8 cellular contexts compared by ENCODE assay signal in the genomic region with DNA sequence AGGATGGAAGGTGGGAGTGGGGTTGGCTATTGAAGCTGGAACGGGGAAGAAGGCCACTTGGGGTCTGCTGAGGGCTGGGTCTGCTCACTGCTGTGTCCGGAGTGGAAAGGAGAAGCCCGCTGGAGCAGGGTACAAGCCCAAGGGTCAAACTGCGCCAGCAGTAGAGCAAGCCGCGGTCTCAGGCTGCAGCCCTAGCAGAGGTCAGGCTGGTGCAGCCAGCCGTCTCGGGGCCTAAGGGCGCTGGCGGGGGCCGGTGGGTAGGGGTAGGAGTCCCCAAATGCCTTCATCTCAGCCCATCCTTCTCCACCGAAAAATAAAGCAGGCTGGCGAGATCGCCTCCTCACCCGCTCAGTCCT. TPM values are rescaled to one million over a fixed set of nuclear protein-coding genes. Genes with fewer than 3 reads are reported as not detected.
DNase-seq lines count a peak whose midpoint lies in the region; ATAC-seq, FAIRE-seq and TF ChIP-seq lines count a peak whose summit lies in the region.

No MANE protein-coding gene starts in this region.

- H3K9me3 ChIP-seq in K562 (replicated peaks; ENCODE audit: control insufficient read depth, insufficient read depth, low read depth, low read length), result no peaks in the 10 kb centered on the region
- H3K9me3 ChIP-seq in left lung, result peaks cover 0 to 2% of the 10 kb centered on the region in 2 donors
- no peaks in the 10 kb centered on the region for H3K9me3 ChIP-seq in tibial artery

- DNase-seq in K562 (ENCODE audit: extremely low read depth in 1 of 4, low spot score in 3 of 4) (no peak), left lung (peak; percentile 49 to 84), tibial artery (peak in 1 of 2 donors; percentile 72), NCI-H1436 (lab: John Stamatoyannopoulos, UW) (no peak), glomerular visceral epithelial cell (ENCODE audit: extremely low spot score) (no peak)

- FAIRE-seq in K562 (lab: Jason Lieb, UNC), result no peak

- H4K20me1 ChIP-seq in K562 (replicated peaks; ENCODE audit: control insufficient read depth, insufficient read depth, low read length), result peaks cover 5% of the 10 kb centered on the region; the same call in 1 of the 2 replicates

- H3K79me2 ChIP-seq in K562 (ENCODE audit: control insufficient read depth, insufficient read depth, low read length), result no peaks in the 10 kb centered on the region

- intact Hi-C loops in K562 (cut with micrococcal nuclease), result no loop called here
- intact Hi-C loops in left lung (cut with DNase I), result no loop called here
- intact Hi-C loops in tibial artery (cut with DNase I; ENCODE audit: low total_unique reads), result loop anchor here (5.0 kb wide), 1 partner anchor 115 kb away; no protein-coding TSS in a partner anchor

- CTCF ChIA-PET in K562 (lab: Yijun Ruan, JAX; ENCODE audit: low intra/inter-chr PET ratio), result no interaction called here

- H3K4me2 ChIP-seq in K562 (ENCODE audit: insufficient read depth, low read length), result peak overlapping the region; percentile 62

- no TSS peak for BruUV-seq in K562 (replicated peaks; lab: Mats Ljungman, UMichigan)

- peak; percentile 39 for ATAC-seq in GM19023 (IDR thresholded peaks at IDR 0.05; ENCODE audit: unreplicated experiment)
- ATAC-seq in HG03280 (IDR thresholded peaks at IDR 0.05; ENCODE audit: unreplicated experiment), result peak; percentile 29
- ATAC-seq in K562, result peak; percentile 13; the same call in 1 of the 3 replicates
- peak; percentile 28 for ATAC-seq in left lung
- no peak for ATAC-seq in HG03457 (IDR thresholded peaks at IDR 0.05; ENCODE audit: unreplicated experiment)

- POLR2A ChIA-PET in K562 (lab: Yijun Ruan, JAX), result interaction anchor here (1.0 kb wide), 1 partner anchor 22 kb away, joined by 3 read pairs; no protein-coding TSS in a partner anchor

- peak overlapping the region; percentile 46 for H3K4me3 ChIP-seq in K562
- H3K4me3 ChIP-seq in left lung, result peak overlapping the region; percentile 57 to 63
- H3K4me3 ChIP-seq in tibial artery, result peak overlapping the region; percentile 63 to 70

- no peaks in the 10 kb centered on the region for H3K36me3 ChIP-seq in K562 (ENCODE audit: control insufficient read depth, insufficient read depth, low read length)
- H3K36me3 ChIP-seq in left lung, result peaks cover 0 to 8% of the 10 kb centered on the region in 2 donors
- peaks cover 0 to 3% (median 2%) of the 10 kb centered on the region in 3 donors for H3K36me3 ChIP-seq in tibial artery

- H3K9ac ChIP-seq in K562 (ENCODE audit: insufficient read depth in 1 of 2, low read depth in 2 of 2, low read length in 2 of 2), result peak overlapping the region; percentile 57 to 85; a peak in 3 of 4 replicates

- in situ Hi-C loops in K562 (cut with MboI), result no loop called here

- TF ChIP-seq POLR2A in K562 (conservative IDR thresholded peaks at IDR 0.05), result no peak

- TF ChIP-seq CTCF in K562 (IDR thresholded peaks at IDR 0.05 in 2 of 3, conservative IDR thresholded peaks at IDR 0.05 in 1 of 3; ENCODE audit: insufficient read depth in 2 of 3, low read depth in 1 of 3, low read length in 3 of 3) (no peak), left lung (IDR thresholded peaks at IDR 0.05) (no peak), tibial artery (IDR thresholded peaks at IDR 0.05) (no peak)

- H3K9me1 ChIP-seq in K562 (ENCODE audit: control insufficient read depth, insufficient read depth, low read length), result no peaks in the 10 kb centered on the region

- no peaks in the 10 kb centered on the region for H3K27me3 ChIP-seq in K562 (ENCODE audit: control insufficient read depth in 2 of 2, insufficient read depth in 2 of 2, low read length in 2 of 2)
- no peaks in the 10 kb centered on the region for H3K27me3 ChIP-seq in left lung
- no peaks in the 10 kb centered on the region for H3K27me3 ChIP-seq in tibial artery

- no peak for TF ChIP-seq EP300 in K562 (IDR thresholded peaks at IDR 0.05; ENCODE audit: low read length)

- H3K27ac ChIP-seq in K562 (ENCODE audit: extremely low read depth, low read depth, low read length), result no peak overlapping the region
- peak overlapping the region; percentile 84 to 92 for H3K27ac ChIP-seq in left lung
- peak overlapping the region; percentile 73 to 83 for H3K27ac ChIP-seq in tibial artery

- peak overlapping the region; percentile 70 for H2AFZ ChIP-seq in K562 (ENCODE audit: low read depth, low read length)

- H3K4me1 ChIP-seq in K562 (replicated peaks in 1 of 2; ENCODE audit: control insufficient read depth in 2 of 2, insufficient read depth in 2 of 2, low read length in 2 of 2) (peaks cover 0 to 16% of the 10 kb centered on the region in 2 experiments; a peak in 4 of 5 replicates), left lung (peaks cover 28 to 48% of the 10 kb centered on the region in 2 donors), tibial artery (peaks cover 0 to 42% (median 34%) of the 10 kb centered on the region in 4 donors)

- TF ChIP-seq RAD21 in K562 (CRISPR knock-in tag; conservative IDR thresholded peaks at IDR 0.05 in 1 of 2, IDR thresholded peaks at IDR 0.05 in 1 of 2), result no peak

- WGBS in K562 (ENCODE audit: insufficient coverage, low coverage, missing lambda C conversion rate), result 79% methylated on average over 12 of the region's 15 CpGs

TF ChIP-seq in K562, 482 proteins besides CTCF, POLR2A, EP300 and RAD21:
- TF ChIP-seq ZNF239 (CRISPR knock-in tag; IDR thresholded peaks at IDR 0.05), result no peak
- TF ChIP-seq, protein P1, sequence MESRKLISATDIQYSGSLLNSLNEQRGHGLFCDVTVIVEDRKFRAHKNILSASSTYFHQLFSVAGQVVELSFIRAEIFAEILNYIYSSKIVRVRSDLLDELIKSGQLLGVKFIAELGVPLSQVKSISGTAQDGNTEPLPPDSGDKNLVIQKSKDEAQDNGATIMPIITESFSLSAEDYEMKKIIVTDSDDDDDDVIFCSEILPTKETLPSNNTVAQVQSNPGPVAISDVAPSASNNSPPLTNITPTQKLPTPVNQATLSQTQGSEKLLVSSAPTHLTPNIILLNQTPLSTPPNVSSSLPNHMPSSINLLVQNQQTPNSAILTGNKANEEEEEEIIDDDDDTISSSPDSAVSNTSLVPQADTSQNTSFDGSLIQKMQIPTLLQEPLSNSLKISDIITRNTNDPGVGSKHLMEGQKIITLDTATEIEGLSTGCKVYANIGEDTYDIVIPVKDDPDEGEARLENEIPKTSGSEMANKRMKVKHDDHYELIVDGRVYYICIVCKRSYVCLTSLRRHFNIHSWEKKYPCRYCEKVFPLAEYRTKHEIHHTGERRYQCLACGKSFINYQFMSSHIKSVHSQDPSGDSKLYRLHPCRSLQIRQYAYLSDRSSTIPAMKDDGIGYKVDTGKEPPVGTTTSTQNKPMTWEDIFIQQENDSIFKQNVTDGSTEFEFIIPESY (CRISPR knock-in tag; IDR thresholded peaks at IDR 0.05), result peak; percentile 74

RNA-seq across cellular contexts. Expression of a gene that starts 0.7 kb away (rescaled TPM):
- 1.3 and 2.2 TPM in 2 replicates for total RNA-seq in K562 (2011; cell fraction: chromatin; rRNA removed; ENCODE audit: low replicate concordance)
- total RNA-seq in K562 (2011; cell fraction: nucleolus; rRNA removed), result 0.67 and 1.3 TPM in 2 replicates
- total RNA-seq in K562 (2011; cell fraction: nucleoplasm; rRNA removed), result 1.5 and 1.6 TPM in 2 replicates
- total RNA-seq in K562 (2014; rRNA removed) (13.8 and 16.7 TPM in 2 replicates), K562 (2014; rRNA removed; fragmentation: Illumina TruSeq; extraction: Trizol) (2.5 and 3.1 TPM in 2 replicates), K562 (2015; rRNA removed; fragmentation: Illumina TruSeq; extraction: Trizol) (1.7 and 2.4 TPM in 2 replicates), K562 (2021) (8.9 and 9.6 TPM in 2 replicates), left lung (10 to 100 TPM; 56.8 to 57.6 TPM)
- polyA plus RNA-seq in K562 (2011; rRNA removed) (0.78 and 4.6 TPM in 2 replicates), K562 (2014; fragmentation: Illumina TruSeq; extraction: Trizol) (4.6 and 5.4 TPM in 2 replicates), K562 (2014; fragmentation: Nextera tagmentation; extraction: Ambion mirVana) (under 1 TPM; 0.27 to 0.34 TPM), K562 (2014; rRNA removed) (8.5 and 16.5 TPM in 2 replicates)
- polyA plus RNA-seq in K562 (2011; cell fraction: cytosol; rRNA removed), result 1.1 and 4.4 TPM in 2 replicates
- polyA plus RNA-seq in K562 (2011; cell fraction: nucleus; rRNA removed), result 1.1 and 4.5 TPM in 2 replicates
- 2.0 and 14.4 TPM in 2 replicates for polyA plus RNA-seq in K562 (2012)
- 0.53 and 2.8 TPM in 2 replicates for polyA minus RNA-seq in K562 (2011; rRNA and poly(A)+ RNA removed)
- polyA minus RNA-seq in K562 (2011; cell fraction: cytosol; rRNA and poly(A)+ RNA removed), result 7.4 TPM in 1 of 2 replicates, not detected in the other
- polyA minus RNA-seq in K562 (2011; cell fraction: nucleus; rRNA and poly(A)+ RNA removed), result 0.40 and 3.4 TPM in 2 replicates

Comparison
In these comparisons a context has a peak if more than half of its experiments do, and no peak if none do; other contexts are left out.
1. DNase-seq: peak in left lung (2 of 2); none in K562 (0 of 4), NCI-H1436 (single experiment) and glomerular visceral epithelial cell (single experiment).
2. Peak in every context shown above with its lines, with median percentiles within 50 percentile points of each other: H3K4me3 ChIP-seq.